16 cellular contexts compared by ENCODE assay signal in the genomic region with DNA sequence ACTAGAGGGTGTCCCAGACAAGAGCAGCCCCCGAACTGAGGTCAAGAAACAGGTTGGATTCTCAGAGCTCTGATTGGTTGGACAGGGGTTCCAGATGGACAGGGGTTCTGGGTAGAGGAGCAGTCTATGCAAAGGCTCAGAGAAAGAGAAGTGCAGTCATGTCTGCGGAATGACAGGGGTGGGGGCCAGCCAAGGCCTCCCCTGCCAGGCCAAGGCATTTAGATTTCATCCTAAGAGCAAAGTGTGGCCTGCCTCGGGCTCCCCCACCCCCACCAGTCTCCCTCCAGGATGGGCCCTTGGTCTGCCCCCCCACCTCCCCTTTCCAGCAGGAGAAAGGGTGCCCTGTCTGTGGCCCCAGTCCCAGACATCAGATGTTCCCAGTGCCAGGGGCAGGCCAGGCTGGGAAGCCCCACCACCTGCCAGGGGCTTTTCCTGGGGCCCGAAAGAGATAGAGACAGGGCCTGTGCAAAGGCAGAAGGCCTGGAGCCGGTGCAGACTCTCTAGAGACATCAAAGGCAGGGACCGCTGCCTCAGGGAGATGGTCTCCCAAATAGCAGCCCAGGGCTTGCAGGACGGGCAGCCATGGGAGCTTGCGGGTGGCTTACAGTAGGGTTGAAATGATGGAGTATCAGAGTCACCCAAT. TPM values are rescaled to one million over a fixed set of nuclear protein-coding genes. Genes with fewer than 3 reads are reported as not detected.
DNase-seq lines count a peak whose midpoint lies in the region; ATAC-seq and TF ChIP-seq lines count a peak whose summit lies in the region.
"Had no signal": no experiment of that assay in that cellular context is flagged by ENCODE, and none has a peak within 500 bp of the region (broad histone marks: within the 10 kb centered on the region; RNA-seq: fewer than 3 reads in every experiment).

No MANE protein-coding gene starts in this region.

- H3K4me3 Mint-ChIP-seq in dendritic cell treated with granulocyte-macrophage colony-stimulating factor and Interleukin-4, amounts not matched to agents 40 ng/mL and 50 ng/mL, for 4 days: no peak overlapping the region
- H3K4me3 Mint-ChIP-seq in osteocyte (ENCODE audit: unreplicated experiment) (no peak overlapping the region), nephron progenitor cell (no peak overlapping the region)
- H3K4me3 Mint-ChIP-seq in stimulated activated naive B cell treated with anti-CD40 and anti-IgM and Interleukin-4, amounts not matched to agents 10 μg/mL and 1 μg/mL and 100 μg/mL, for 72 hours: peak overlapping the region in 1 of 2 donors; percentile 17
- H3K4me3 Mint-ChIP-seq: stimulated activated naive CD8-positive, alpha-beta T cell treated with anti-CD3 and anti-CD28 coated beads, Interleukin-15, amount 100 ng/mL, for 72 hours had no signal

- H3K27me3 Mint-ChIP-seq in dendritic cell treated with granulocyte-macrophage colony-stimulating factor and Interleukin-4, amounts not matched to agents 40 ng/mL and 50 ng/mL, for 4 days: no peaks in the 10 kb centered on the region
- H3K27me3 Mint-ChIP-seq in osteocyte (ENCODE audit: unreplicated experiment) (no peaks in the 10 kb centered on the region), nephron progenitor cell (ENCODE audit: low read depth, poor library complexity) (peaks cover 7% of the 10 kb centered on the region)
- H3K27me3 Mint-ChIP-seq in stimulated activated naive B cell treated with anti-CD40 and anti-IgM and Interleukin-4, amounts not matched to agents 10 μg/mL and 1 μg/mL and 100 μg/mL, for 72 hours: no peaks in the 10 kb centered on the region
- H3K27me3 Mint-ChIP-seq: stimulated activated naive CD8-positive, alpha-beta T cell treated with anti-CD3 and anti-CD28 coated beads, Interleukin-15, amount 100 ng/mL, for 72 hours had no signal

- CTCF ChIA-PET in BJ (lab: Yijun Ruan, JAX): interaction anchor here (0.6 to 4.4 kb wide), 25 partner anchors 9 to 367 kb away, joined by 3 to 92 read pairs (median 6); partner anchors contain the start of genes GGT5, SLC2A11 and SUSD2

- no peak for DNase-seq in BJ (ENCODE audit: low read depth)
- DNase-seq in H7: peak; percentile 58
- DNase-seq in osteocyte (ENCODE audit: extremely low spot score, unreplicated experiment): no peak
- DNase-seq in stimulated activated naive B cell treated with anti-CD40 and anti-IgM and Interleukin-4, amounts not matched to agents 10 μg/mL and 1 μg/mL and 100 μg/mL, for 72 hours: no peak
- no peak for DNase-seq in nephron progenitor cell
- DNase-seq in NCI-H146 (lab: John Stamatoyannopoulos, UW): no peak
- DNase-seq: activated CD4-positive, alpha-beta T cell treated with anti-CD3 and anti-CD28 coated beads for 4 hours; activated naive CD4-positive, alpha-beta T cell; foreskin keratinocyte; Karpas-422; NCI-H1092 treated with DMSO at 0.1 percent for 48 hours; NCI-H2171; stimulated activated naive CD8-positive, alpha-beta T cell treated with anti-CD3 and anti-CD28 coated beads, Interleukin-15, amount 100 ng/mL, for 72 hours had no signal

- intact Hi-C loops in dendritic cell treated with granulocyte-macrophage colony-stimulating factor and Interleukin-4, amounts not matched to agents 40 ng/mL and 50 ng/mL, for 4 days (cut with micrococcal nuclease): no loop called here

- H3K36me3 ChIP-seq in BJ (ENCODE audit: control insufficient read depth, insufficient read depth, low read length): no peaks in the 10 kb centered on the region
- no peaks in the 10 kb centered on the region for H3K36me3 ChIP-seq in H7 (replicated peaks; ENCODE audit: control insufficient read depth, insufficient read depth, low read length)

- no peaks in the 10 kb centered on the region for H3K36me3 Mint-ChIP-seq in dendritic cell treated with granulocyte-macrophage colony-stimulating factor and Interleukin-4, amounts not matched to agents 40 ng/mL and 50 ng/mL, for 4 days (ENCODE audit: low read depth)
- no peaks in the 10 kb centered on the region for H3K36me3 Mint-ChIP-seq in osteocyte (ENCODE audit: unreplicated experiment)
- H3K36me3 Mint-ChIP-seq in stimulated activated naive B cell treated with anti-CD40 and anti-IgM and Interleukin-4, amounts not matched to agents 10 μg/mL and 1 μg/mL and 100 μg/mL, for 72 hours: peaks cover 1 to 7% of the 10 kb centered on the region in 2 donors
- no peaks in the 10 kb centered on the region for H3K36me3 Mint-ChIP-seq in nephron progenitor cell (ENCODE audit: low read depth)

- ATAC-seq in GM19455 (IDR thresholded peaks at IDR 0.05; ENCODE audit: unreplicated experiment): no peak
- no peak for ATAC-seq in stimulated activated naive B cell treated with anti-CD40 and anti-IgM and Interleukin-4, amounts not matched to agents 10 μg/mL and 1 μg/mL and 100 μg/mL, for 72 hours (replicated peaks)

- 0 out of 2 replicates have a peak, but pooled peaks have one; percentile 14 for TF ChIP-seq CTCF in BJ (IDR thresholded peaks at IDR 0.05; ENCODE audit: insufficient read depth, low read depth, low read length)
- TF ChIP-seq CTCF in osteocyte (IDR thresholded peaks at IDR 0.05): no peak
- TF ChIP-seq CTCF in nephron progenitor cell (IDR thresholded peaks at IDR 0.05): no peak

- POLR2A ChIA-PET in BJ (lab: Charles Lee): no interaction called here

- H3K4me1 Mint-ChIP-seq in dendritic cell treated with granulocyte-macrophage colony-stimulating factor and Interleukin-4, amounts not matched to agents 40 ng/mL and 50 ng/mL, for 4 days (ENCODE audit: low read depth): peaks cover 44% of the 10 kb centered on the region
- peaks cover 27% of the 10 kb centered on the region for H3K4me1 Mint-ChIP-seq in osteocyte (ENCODE audit: unreplicated experiment)
- H3K4me1 Mint-ChIP-seq in stimulated activated naive B cell treated with anti-CD40 and anti-IgM and Interleukin-4, amounts not matched to agents 10 μg/mL and 1 μg/mL and 100 μg/mL, for 72 hours: peaks cover 0 to 4% of the 10 kb centered on the region in 2 donors
- peaks cover 25% of the 10 kb centered on the region for H3K4me1 Mint-ChIP-seq in nephron progenitor cell

- H3K9me3 Mint-ChIP-seq in dendritic cell treated with granulocyte-macrophage colony-stimulating factor and Interleukin-4, amounts not matched to agents 40 ng/mL and 50 ng/mL, for 4 days: no peaks in the 10 kb centered on the region
- no peaks in the 10 kb centered on the region for H3K9me3 Mint-ChIP-seq in osteocyte (ENCODE audit: unreplicated experiment)
- H3K9me3 Mint-ChIP-seq in stimulated activated naive B cell treated with anti-CD40 and anti-IgM and Interleukin-4, amounts not matched to agents 10 μg/mL and 1 μg/mL and 100 μg/mL, for 72 hours: no peaks in the 10 kb centered on the region
- peaks cover 15% of the 10 kb centered on the region for H3K9me3 Mint-ChIP-seq in nephron progenitor cell
- H3K9me3 Mint-ChIP-seq: stimulated activated naive CD8-positive, alpha-beta T cell treated with anti-CD3 and anti-CD28 coated beads, Interleukin-15, amount 100 ng/mL, for 72 hours had no signal

- H3K27me3 ChIP-seq in BJ (ENCODE audit: control insufficient read depth, insufficient read depth, low read length) (no peaks in the 10 kb centered on the region), H7 (ENCODE audit: control insufficient read depth, insufficient read depth, low read length) (no peaks in the 10 kb centered on the region)
- H3K27me3 ChIP-seq: ascending aorta, foreskin keratinocyte had no signal

- peak overlapping the region; percentile 78 for H3K27ac Mint-ChIP-seq in dendritic cell treated with granulocyte-macrophage colony-stimulating factor and Interleukin-4, amounts not matched to agents 40 ng/mL and 50 ng/mL, for 4 days
- peak overlapping the region; percentile 38 for H3K27ac Mint-ChIP-seq in osteocyte (ENCODE audit: unreplicated experiment)
- H3K27ac Mint-ChIP-seq in stimulated activated naive B cell treated with anti-CD40 and anti-IgM and Interleukin-4, amounts not matched to agents 10 μg/mL and 1 μg/mL and 100 μg/mL, for 72 hours: no peak overlapping the region
- no peak overlapping the region for H3K27ac Mint-ChIP-seq in nephron progenitor cell
- H3K27ac Mint-ChIP-seq: stimulated activated naive CD8-positive, alpha-beta T cell treated with anti-CD3 and anti-CD28 coated beads, Interleukin-15, amount 100 ng/mL, for 72 hours had no signal

- no peak overlapping the region for H3K4me3 ChIP-seq in BJ (ENCODE audit: low read depth, low read length)
- no peak overlapping the region for H3K4me3 ChIP-seq in H7 (ENCODE audit: insufficient read depth, low read depth, low read length)
- H3K4me3 ChIP-seq: ascending aorta had no signal

RNA-seq across cellular contexts. Expression of gene SUSD2, which starts 9.4 kb away (rescaled TPM):
- 2.6 and 5.2 TPM in 2 replicates for polyA plus RNA-seq in BJ (2011; rRNA removed)
- polyA minus RNA-seq in BJ (2011; rRNA and poly(A)+ RNA removed): 1.2 and 1.3 TPM in 2 replicates
- 0.83 and 1.3 TPM in 2 replicates for total RNA-seq in H7 (2014; rRNA removed; shearing (Covaris generic))
- total RNA-seq in osteocyte: 4.2 and 4.5 TPM in 2 replicates

RNA-seq across cellular contexts. Expression of gene GGT5, which starts 54.2 kb away (rescaled TPM):
- 13.3 and 29.1 TPM in 2 replicates for polyA plus RNA-seq in BJ (2011; rRNA removed)
- 7.8 and 9.9 TPM in 2 replicates for polyA minus RNA-seq in BJ (2011; rRNA and poly(A)+ RNA removed)
- total RNA-seq in H7 (2014; rRNA removed; shearing (Covaris generic)): 0.63 TPM in 1 of 2 replicates, not detected in the other
- total RNA-seq in osteocyte: 136 and 150 TPM in 2 replicates
- total RNA-seq: foreskin keratinocyte had no signal
- polyA plus RNA-seq: foreskin keratinocyte had no signal

Comparison
In these comparisons a context has a peak if more than half of its experiments do, and no peak if none do; other contexts are left out.
1. H3K27ac Mint-ChIP-seq: peak in dendritic cell treated with granulocyte-macrophage colony-stimulating factor and Interleukin-4, amounts not matched to agents 40 ng/mL and 50 ng/mL, for 4 days (single experiment) and osteocyte (single experiment); none in stimulated activated naive B cell treated with anti-CD40 and anti-IgM and Interleukin-4, amounts not matched to agents 10 μg/mL and 1 μg/mL and 100 μg/mL, for 72 hours (single experiment) and nephron progenitor cell (single experiment).
2. RNA of gene GGT5, which starts 54.2 kb away (total RNA-seq): 136 to 150 TPM in osteocyte; 0.63 TPM in H7; every median in the first group is over 10 times any median in the second.